In the genomic region with DNA sequence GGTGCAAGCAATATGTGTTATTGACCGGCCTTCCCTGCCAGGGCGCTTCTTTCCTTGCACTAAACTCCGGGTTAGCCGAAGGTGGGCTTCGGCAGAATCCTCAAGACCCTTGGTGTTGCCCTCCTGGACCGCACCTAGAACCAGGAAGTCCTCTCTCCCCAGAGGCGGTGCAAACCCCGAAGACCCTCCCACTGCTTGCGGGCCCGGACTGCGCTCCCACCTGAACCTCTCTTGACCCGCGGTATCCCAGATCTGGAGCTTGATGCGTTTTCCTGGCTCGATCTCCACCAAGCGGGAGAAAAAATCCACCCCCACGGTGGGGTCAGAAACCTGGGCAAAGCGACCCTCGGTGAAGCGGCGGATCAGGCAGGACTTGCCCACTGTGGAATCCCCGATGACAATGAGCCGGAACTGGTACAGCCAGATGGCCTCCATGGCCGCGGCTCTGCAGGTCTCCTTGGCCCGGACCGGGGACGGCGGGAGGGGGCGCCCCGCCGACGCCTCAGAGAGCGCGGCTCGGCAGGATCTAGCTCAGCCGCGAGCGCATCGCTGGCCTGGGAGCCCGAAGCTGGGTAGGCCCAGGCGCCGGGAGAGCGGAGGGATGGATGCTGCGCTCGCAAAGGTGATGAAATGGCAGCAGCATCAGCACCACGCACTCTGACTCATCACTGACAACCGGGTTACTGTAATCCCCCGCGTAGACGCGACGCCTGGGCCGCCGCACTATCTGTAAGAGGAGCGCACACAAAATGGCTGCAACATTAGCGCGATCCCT, we compare ENCODE assay signal across 8 cellular contexts. TPM values are rescaled to one million over a fixed set of nuclear protein-coding genes. Genes with fewer than 3 reads are reported as not detected.
A peak's percentile ranks its signal among the peaks of the same experiment; 100 is the strongest.
DNase-seq lines count a peak whose midpoint lies in the region; ATAC-seq and TF ChIP-seq lines count a peak whose summit lies in the region.

Gene RAB39B (minus strand): TSS at position 638 of the 775 bp plus-strand sequence. CDS start 203 bp downstream, at position 435.

- no peak within 1 kb of the TSS for H2BK5ac ChIP-seq in trophoblast cell (ENCODE audit: low read depth, low read length, poor library complexity)

- H3K79me2 ChIP-seq in trophoblast cell (ENCODE audit: control insufficient read depth, insufficient read depth, low read length, poor library complexity): no peaks in the 10 kb centered on the region

- H3K27ac ChIP-seq in SJSA1: no peak within 1 kb of the TSS
- H3K27ac ChIP-seq in trophoblast cell (ENCODE audit: low read depth, low read length): no peak within 1 kb of the TSS
- H3K27ac ChIP-seq in tibial nerve: peak within 1 kb of the TSS in 1 of 4 donors; percentile 40

- intact Hi-C loops in Right ventricle myocardium superior (cut with DNase I): no loop called here

- no peak for TF ChIP-seq EP300 in Ishikawa (IDR thresholded peaks at IDR 0.05; ENCODE audit: borderline replicate concordance)
- no peak for TF ChIP-seq EP300 in tibial nerve (IDR thresholded peaks at IDR 0.05)

- H3K9ac ChIP-seq in trophoblast cell (ENCODE audit: low read length): no peak within 1 kb of the TSS

- DNase-seq in DMS79 (lab: John Stamatoyannopoulos, UW): peak; percentile 47
- DNase-seq in SJSA1 (ENCODE audit: low read depth in 1 of 2, low spot score in 2 of 2): peak; percentile 1 to 39
- peak; percentile 77 for DNase-seq in activated naive CD4-positive, alpha-beta T cell treated with anti-CD3 and anti-CD28 coated beads, Interleukin-2, amount 50 U/mL, for 16 hours
- peak; percentile 70 for DNase-seq in Right ventricle myocardium superior
- peak; percentile 14 to 36 for DNase-seq in trophoblast cell
- DNase-seq in tibial nerve (ENCODE audit: low spot score in 2 of 2): peak; percentile 4 to 11

- TF ChIP-seq RAD21 in Ishikawa (IDR thresholded peaks at IDR 0.05; ENCODE audit: low read depth): no peak

- no peak within 1 kb of the TSS for H3K18ac ChIP-seq in trophoblast cell (ENCODE audit: low read length)

- no CpG with 5 or more reads among the region's 58 CpGs for WGBS in trophoblast cell (ENCODE audit: extremely low coverage, insufficient coverage, insufficient read length)
- WGBS in tibial nerve, 2 donors: 2 to 36% methylated on average over 26 to 58 of the region's 58 CpGs

- peak within 1 kb of the TSS; percentile 70 for H2AFZ ChIP-seq in trophoblast cell (ENCODE audit: insufficient read depth, low read length, poor library complexity)

- H3K14ac ChIP-seq in trophoblast cell (ENCODE audit: low read length): no peak within 1 kb of the TSS

- no peak for TF ChIP-seq POLR2A in tibial nerve (IDR thresholded peaks at IDR 0.05)

- TF ChIP-seq CTCF in tibial nerve (IDR thresholded peaks at IDR 0.05): no peak

- H3K79me1 ChIP-seq in trophoblast cell (ENCODE audit: low read length): no peaks in the 10 kb centered on the region

- no peak within 1 kb of the TSS for H2BK12ac ChIP-seq in trophoblast cell (ENCODE audit: low read length)

- H4K12ac ChIP-seq in trophoblast cell (ENCODE audit: low read depth, low read length): peak within 1 kb of the TSS; percentile 62

- ATAC-seq in GM21529 (IDR thresholded peaks at IDR 0.05; ENCODE audit: unreplicated experiment): peak; percentile 88
- peak; percentile 79 for ATAC-seq in Right ventricle myocardium superior (ENCODE audit: poor library complexity)

- H2BK120ac ChIP-seq in trophoblast cell (ENCODE audit: insufficient read depth, low read length, poor library complexity): no peak within 1 kb of the TSS

- H3K4me3 ChIP-seq in SJSA1 (no peak within 1 kb of the TSS), trophoblast cell (ENCODE audit: low read depth, low read length) (peak within 1 kb of the TSS; percentile 57), tibial nerve (peak within 1 kb of the TSS; percentile 22 to 47 (median 34))

- H3K23ac ChIP-seq in trophoblast cell (ENCODE audit: low read length): no peak within 1 kb of the TSS

- H3K9me3 ChIP-seq in SJSA1 (replicated peaks): no peaks in the 10 kb centered on the region
- H3K9me3 ChIP-seq in trophoblast cell (ENCODE audit: insufficient read depth, low read depth, low read length): no peaks in the 10 kb centered on the region
- no peaks in the 10 kb centered on the region for H3K9me3 ChIP-seq in tibial nerve

- peak within 1 kb of the TSS; percentile 68 for H3K4me2 ChIP-seq in trophoblast cell (ENCODE audit: low read length)

- no peak within 1 kb of the TSS for H3K4ac ChIP-seq in trophoblast cell (ENCODE audit: low read depth, low read length)

- no peak within 1 kb of the TSS for H2AK5ac ChIP-seq in trophoblast cell (ENCODE audit: low read length)

- no peak within 1 kb of the TSS for H4K8ac ChIP-seq in trophoblast cell (ENCODE audit: low read depth, low read length)

- H3K27me3 ChIP-seq in SJSA1 (replicated peaks): no peaks in the 10 kb centered on the region
- H3K27me3 ChIP-seq in trophoblast cell (ENCODE audit: insufficient read depth, low read length): no peaks in the 10 kb centered on the region
- no peaks in the 10 kb centered on the region for H3K27me3 ChIP-seq in tibial nerve

- no peaks in the 10 kb centered on the region for H3K4me1 ChIP-seq in SJSA1 (replicated peaks)
- peaks cover 0 to 2% of the 10 kb centered on the region in 2 experiments for H3K4me1 ChIP-seq in trophoblast cell (ENCODE audit: control insufficient read depth in 1 of 2, insufficient read depth in 2 of 2, low read length in 2 of 2)
- no peaks in the 10 kb centered on the region for H3K4me1 ChIP-seq in tibial nerve

- H3K36me3 ChIP-seq in SJSA1 (no peaks in the 10 kb centered on the region), trophoblast cell (ENCODE audit: control insufficient read depth in 1 of 2, insufficient read depth in 2 of 2, low read length in 2 of 2) (no peaks in the 10 kb centered on the region), tibial nerve (no peaks in the 10 kb centered on the region)

- H4K91ac ChIP-seq in trophoblast cell (ENCODE audit: low read depth, low read length): no peak within 1 kb of the TSS

TF ChIP-seq in Ishikawa, 13 proteins besides CTCF, POLR2A, EP300 and RAD21:
- no peak for TF ChIP-seq TEAD4 (IDR thresholded peaks at IDR 0.05)
- no peak for TF ChIP-seq USF1 (IDR thresholded peaks at IDR 0.05)
- no peak for TF ChIP-seq TAF1 (IDR thresholded peaks at IDR 0.05; ENCODE audit: low read depth)
- TF ChIP-seq ZBTB7A (IDR thresholded peaks at IDR 0.05; ENCODE audit: low read depth): no peak
- TF ChIP-seq CEBPB (IDR thresholded peaks at IDR 0.05): peak; percentile 45; the same call in 1 of the 2 replicates
- no peak for TF ChIP-seq MAX (IDR thresholded peaks at IDR 0.05)
- no peak for TF ChIP-seq TCF12 (IDR thresholded peaks at IDR 0.05; ENCODE audit: low read depth)
- TF ChIP-seq FOXM1 (IDR thresholded peaks at IDR 0.05; ENCODE audit: borderline replicate concordance, low read depth): no peak
- TF ChIP-seq, protein P1, sequence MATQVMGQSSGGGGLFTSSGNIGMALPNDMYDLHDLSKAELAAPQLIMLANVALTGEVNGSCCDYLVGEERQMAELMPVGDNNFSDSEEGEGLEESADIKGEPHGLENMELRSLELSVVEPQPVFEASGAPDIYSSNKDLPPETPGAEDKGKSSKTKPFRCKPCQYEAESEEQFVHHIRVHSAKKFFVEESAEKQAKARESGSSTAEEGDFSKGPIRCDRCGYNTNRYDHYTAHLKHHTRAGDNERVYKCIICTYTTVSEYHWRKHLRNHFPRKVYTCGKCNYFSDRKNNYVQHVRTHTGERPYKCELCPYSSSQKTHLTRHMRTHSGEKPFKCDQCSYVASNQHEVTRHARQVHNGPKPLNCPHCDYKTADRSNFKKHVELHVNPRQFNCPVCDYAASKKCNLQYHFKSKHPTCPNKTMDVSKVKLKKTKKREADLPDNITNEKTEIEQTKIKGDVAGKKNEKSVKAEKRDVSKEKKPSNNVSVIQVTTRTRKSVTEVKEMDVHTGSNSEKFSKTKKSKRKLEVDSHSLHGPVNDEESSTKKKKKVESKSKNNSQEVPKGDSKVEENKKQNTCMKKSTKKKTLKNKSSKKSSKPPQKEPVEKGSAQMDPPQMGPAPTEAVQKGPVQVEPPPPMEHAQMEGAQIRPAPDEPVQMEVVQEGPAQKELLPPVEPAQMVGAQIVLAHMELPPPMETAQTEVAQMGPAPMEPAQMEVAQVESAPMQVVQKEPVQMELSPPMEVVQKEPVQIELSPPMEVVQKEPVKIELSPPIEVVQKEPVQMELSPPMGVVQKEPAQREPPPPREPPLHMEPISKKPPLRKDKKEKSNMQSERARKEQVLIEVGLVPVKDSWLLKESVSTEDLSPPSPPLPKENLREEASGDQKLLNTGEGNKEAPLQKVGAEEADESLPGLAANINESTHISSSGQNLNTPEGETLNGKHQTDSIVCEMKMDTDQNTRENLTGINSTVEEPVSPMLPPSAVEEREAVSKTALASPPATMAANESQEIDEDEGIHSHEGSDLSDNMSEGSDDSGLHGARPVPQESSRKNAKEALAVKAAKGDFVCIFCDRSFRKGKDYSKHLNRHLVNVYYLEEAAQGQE (IDR thresholded peaks at IDR 0.05; ENCODE audit: low read depth): no peak
- peak; percentile 83 for TF ChIP-seq YY1 (IDR thresholded peaks at IDR 0.05; ENCODE audit: low read depth)
- TF ChIP-seq EGR1 (IDR thresholded peaks at IDR 0.05): no peak

RNA-seq across cellular contexts. Expression of gene RAB39B, which starts in this region (rescaled TPM):
- total RNA-seq in SJSA1 (2014; rRNA removed; shearing (Covaris generic)): not detected in 2 replicates
- total RNA-seq in Right ventricle myocardium superior (not detected), tibial nerve (1 to 10 TPM in 1 of 4 donors, under 1 TPM in 3; 0.22 to 1.8 (median 0.87) TPM)
- 0.14 and 0.18 TPM in 2 replicates for polyA plus RNA-seq in trophoblast cell (2013)

Comparison
In these comparisons a context has a peak if more than half of its experiments do, and no peak if none do; other contexts are left out.
1. Peak in DNase-seq in SJSA1; RNA of the gene not detected or under 1 TPM.
2. Peak in DNase-seq and ATAC-seq in Right ventricle myocardium superior; RNA of the gene not detected or under 1 TPM.
3. DNase-seq: peak in every context shown above with its lines; median percentile 77 in activated naive CD4-positive, alpha-beta T cell treated with anti-CD3 and anti-CD28 coated beads, Interleukin-2, amount 50 U/mL, for 16 hours; 70 in Right ventricle myocardium superior; 47 in DMS79; 25 in trophoblast cell; 20 in SJSA1; 8 in tibial nerve.